ENCODE assay signal across 21 cellular contexts in the genomic region with DNA sequence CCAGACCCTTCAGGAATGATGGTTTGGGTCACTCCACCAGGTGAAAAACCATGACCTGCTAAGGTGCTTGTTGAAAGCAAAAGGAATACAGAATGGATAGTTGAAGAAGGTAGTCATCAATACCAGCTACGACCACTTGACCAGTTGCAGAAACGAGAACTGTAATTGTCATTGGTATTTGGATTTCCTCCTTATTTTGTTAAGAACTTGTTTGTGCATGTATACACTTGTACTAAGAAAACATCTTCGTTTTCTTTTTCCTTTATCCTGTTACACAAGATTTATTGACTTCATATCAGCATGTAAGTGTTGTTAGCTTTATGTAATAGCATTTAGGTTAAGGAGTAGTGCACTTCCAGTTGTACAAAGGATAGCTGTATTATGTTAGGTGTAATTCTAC.
DNase-seq lines count a peak whose midpoint lies in the region; ATAC-seq, FAIRE-seq and TF ChIP-seq lines count a peak whose summit lies in the region.
"Had no signal": no experiment of that assay in that cellular context is flagged by ENCODE, and none has a peak within 500 bp of the region (broad histone marks: within the 10 kb centered on the region; RNA-seq: fewer than 3 reads in every experiment).

No MANE protein-coding gene starts in this region.

- H3K9me3 ChIP-seq in A549: peaks cover 9% of the 10 kb centered on the region; the same call in 2 of the 3 replicates
- no peaks in the 10 kb centered on the region for H3K9me3 ChIP-seq in mammary epithelial cell (replicated peaks; ENCODE audit: insufficient read depth, low read length)
- H3K9me3 ChIP-seq: Caco-2 had no signal

- BruUV-seq in mammary epithelial cell (replicated peaks; lab: Mats Ljungman, UMichigan): no TSS peak

- H3K4me2 ChIP-seq in A549: no peak overlapping the region
- H3K4me2 ChIP-seq in mammary epithelial cell (ENCODE audit: insufficient read depth, low read depth, low read length): peak overlapping the region; percentile 47

- H3K9ac ChIP-seq in mammary epithelial cell (ENCODE audit: insufficient read depth, low read length): no peak overlapping the region
- H3K9ac ChIP-seq: GM23248 had no signal

- TF ChIP-seq RAD21 in A549 (conservative IDR thresholded peaks at IDR 0.05 in 1 of 2, IDR thresholded peaks at IDR 0.05 in 1 of 2): no peak

- POLR2A ChIA-PET in A549 (lab: Yijun Ruan, JAX): no interaction called here

- no peak overlapping the region for H2AFZ ChIP-seq in mammary epithelial cell (ENCODE audit: low read depth, low read length)
- H2AFZ ChIP-seq: GM23248 had no signal

- TF ChIP-seq CTCF in A549 (IDR thresholded peaks at IDR 0.05) (no peak), mammary epithelial cell (conservative IDR thresholded peaks at IDR 0.05 in 1 of 2, IDR thresholded peaks at IDR 0.05 in 1 of 2; ENCODE audit: extremely low read depth in 1 of 2, insufficient read depth in 1 of 2, low read depth in 1 of 2, low read length in 2 of 2) (no peak), GM10266 (IDR thresholded peaks at IDR 0.05; ENCODE audit: control insufficient read depth, insufficient read depth, low read depth, missing control alignments) (no peak)

- FAIRE-seq in A549 (lab: Jason Lieb, UNC): peak; percentile 36
- FAIRE-seq: G401.6, GM12878, GM19239, H1 had no signal

- TF ChIP-seq POLR2A in A549 (IDR thresholded peaks at IDR 0.05; ENCODE audit: low read length): no peak

- H3K27ac ChIP-seq in A549: no peak overlapping the region
- H3K27ac ChIP-seq in mammary epithelial cell (ENCODE audit: insufficient read depth, low read depth, low read length): no peak overlapping the region
- peak overlapping the region; percentile 54 for H3K27ac ChIP-seq in epithelial cell of prostate
- H3K27ac ChIP-seq: GM23248 had no signal

- no peak for ATAC-seq in A549
- ATAC-seq in left colon: peak; percentile 44
- no peak for ATAC-seq in HG03342 (IDR thresholded peaks at IDR 0.05; ENCODE audit: unreplicated experiment)
- ATAC-seq: GM12878, HCT116 had no signal

- CTCF ChIA-PET in A549 (lab: Yijun Ruan, JAX): no interaction called here
- CTCF ChIA-PET in mammary epithelial cell (lab: Charles Lee; ENCODE audit: low non-redundant PET): no interaction called here

- no peaks in the 10 kb centered on the region for H3K4me1 ChIP-seq in A549
- peaks cover 32% of the 10 kb centered on the region for H3K4me1 ChIP-seq in mammary epithelial cell (ENCODE audit: insufficient read depth, low read length)
- H3K4me1 ChIP-seq: Caco-2 had no signal

- in situ Hi-C loops in mammary epithelial cell (cut with MboI; ENCODE audit: low sequenced_read_pairs in 2 of 2): no loop called here

- TF ChIP-seq EP300 in A549 (IDR thresholded peaks at IDR 0.05): no peak

- H3K4me3 ChIP-seq in A549 (no peak overlapping the region), mammary epithelial cell (replicated peaks in 1 of 3; ENCODE audit: insufficient read depth in 1 of 3, low read depth in 2 of 3, low read length in 3 of 3) (no peak overlapping the region)
- H3K4me3 ChIP-seq: GM12878, GM23248 had no signal

- no peaks in the 10 kb centered on the region for H3K27me3 ChIP-seq in mammary epithelial cell (ENCODE audit: insufficient read depth, low read length)

- DNase-seq in A549 (ENCODE audit: low read depth in 1 of 2, low spot score in 1 of 2) (no peak), mammary epithelial cell (peak; percentile 37), epithelial cell of prostate (ENCODE audit: low read depth, low spot score) (no peak), left colon (no peak), GM10266 (ENCODE audit: extremely low spot score) (no peak), COLO829 (ENCODE audit: low spot score) (no peak), NCI-H2029 treated with DMSO at 0.1 percent for 48 hours (lab: John Stamatoyannopoulos, UW) (no peak)
- DNase-seq: 8988T; C1 segment of cervical spinal cord; Caco-2; CD4-positive, alpha-beta memory T cell; DMS153; DND-41; GM23248; H9 had no signal

- H3K36me3 ChIP-seq in mammary epithelial cell (ENCODE audit: insufficient read depth, low read length): no peaks in the 10 kb centered on the region

- H3K79me2 ChIP-seq in mammary epithelial cell (ENCODE audit: insufficient read depth, low read length): no peaks in the 10 kb centered on the region

- WGBS in A549 (ENCODE audit: missing lambda C conversion rate): 2% methylated on average over 3 of the region's 3 CpGs
- WGBS in mammary epithelial cell (ENCODE audit: low coverage, missing lambda C conversion rate): 0% methylated on average over 3 of the region's 3 CpGs

- dilution Hi-C loops in mammary epithelial cell (cut with HindIII; ENCODE audit: low sequenced_read_pairs): loop anchor here (5.0 kb wide), 1 partner anchor 79 kb away; no protein-coding TSS in a partner anchor

- intact Hi-C loops in mammary epithelial cell (cut with micrococcal nuclease) (no loop called here), left colon (cut with DNase I, micrococcal nuclease) (no loop called here)

- H4K20me1 ChIP-seq in mammary epithelial cell (ENCODE audit: insufficient read depth, low read length): no peaks in the 10 kb centered on the region

TF ChIP-seq in A549, 52 proteins besides CTCF, POLR2A, EP300 and RAD21:
- no peak for TF ChIP-seq MAZ (IDR thresholded peaks at IDR 0.05; ENCODE audit: borderline replicate concordance, low read depth, low read length)
- no peak for TF ChIP-seq MAX (IDR thresholded peaks at IDR 0.05)
- TF ChIP-seq EHMT2 (IDR thresholded peaks at IDR 0.05; ENCODE audit: low read depth): no peak
- no peak for TF ChIP-seq ZSCAN20 (CRISPR knock-in tag; IDR thresholded peaks at IDR 0.05)
- TF ChIP-seq CBX8 (IDR thresholded peaks at IDR 0.05): no peak
- TF ChIP-seq HDAC2 (IDR thresholded peaks at IDR 0.05): no peak
- no peak for TF ChIP-seq ZC3H11A (IDR thresholded peaks at IDR 0.05)
- no peak for TF ChIP-seq ZFP36 (IDR thresholded peaks at IDR 0.05; ENCODE audit: borderline replicate concordance, partially characterized antibody)
- TF ChIP-seq KDM5A (IDR thresholded peaks at IDR 0.05): no peak
- no peak for TF ChIP-seq CBX2 (IDR thresholded peaks at IDR 0.05; ENCODE audit: borderline replicate concordance, low read depth)
- TF ChIP-seq FOSB (CRISPR knock-in tag; IDR thresholded peaks at IDR 0.05): no peak
- no peak for TF ChIP-seq CHD2 (IDR thresholded peaks at IDR 0.05; ENCODE audit: low read length, partially characterized antibody)
- no peak for TF ChIP-seq BHLHE40 (IDR thresholded peaks at IDR 0.05; ENCODE audit: low read depth, low read length)
- TF ChIP-seq JUN (IDR thresholded peaks at IDR 0.05): no peak
- no peak for TF ChIP-seq PHF8 (IDR thresholded peaks at IDR 0.05; ENCODE audit: borderline replicate concordance, low read depth)
